In the genomic region with DNA sequence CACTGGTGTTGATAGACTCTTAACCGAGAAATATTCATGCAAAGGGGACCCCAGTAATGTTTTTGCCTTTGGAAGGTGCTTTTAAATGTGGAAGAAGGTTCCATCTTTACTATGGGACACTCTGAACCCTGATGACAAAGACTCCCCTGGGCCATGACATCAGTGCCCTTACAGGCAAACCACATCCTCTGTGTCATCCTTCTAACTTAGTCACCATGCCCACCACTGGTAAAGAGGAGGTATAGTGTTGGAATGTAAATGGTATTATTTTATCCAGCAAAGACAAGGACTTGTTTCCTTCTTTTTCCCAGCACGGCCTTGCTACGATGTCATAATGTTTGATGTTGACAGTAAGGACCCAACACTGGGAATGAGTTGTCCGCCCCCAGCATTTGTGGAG, we compare ENCODE assay signal across 1 cellular context.
TF ChIP-seq lines count a peak whose summit lies in the region.

No MANE protein-coding gene starts in this region.

TF ChIP-seq in K562, 482 proteins besides CTCF, POLR2A, EP300 and RAD21 (continued from another document):
- TF ChIP-seq CREM (IDR thresholded peaks at IDR 0.05; ENCODE audit: low read depth) (peak; percentile 51; the same call in 1 of the 2 replicates), RBM39 (optimal IDR thresholded peaks at IDR 0.05; ENCODE audit: low read depth, low read length) (no peak), ZNF175 (CRISPR knock-in tag; IDR thresholded peaks at IDR 0.05; ENCODE audit: low read depth) (0 out of 2 replicates have a peak, but pooled peaks have one; percentile 62), CHD1 (IDR thresholded peaks at IDR 0.05; ENCODE audit: low read length) (no peak), TAF1 (IDR thresholded peaks at IDR 0.05; ENCODE audit: control insufficient read depth, extremely low read depth, insufficient read depth, low read length, severe bottlenecking) (no peak), TEAD2 (tag; IDR thresholded peaks at IDR 0.05) (no peak), CHD4 (IDR thresholded peaks at IDR 0.05; ENCODE audit: insufficient read depth, insufficient replicate concordance, low read depth, low read length, poor library complexity, severe bottlenecking) (no peak), FOXA1 (IDR thresholded peaks at IDR 0.05; ENCODE audit: borderline replicate concordance) (no peak), NFIC (IDR thresholded peaks at IDR 0.05) (no peak), TEAD1 (CRISPR knock-in tag; IDR thresholded peaks at IDR 0.05) (no peak), NR2C1 (IDR thresholded peaks at IDR 0.05) (no peak), NR2C1 (tag; IDR thresholded peaks at IDR 0.05) (peak; percentile 63; the same call in 1 of the 2 replicates), ZNF444 (CRISPR knock-in tag; IDR thresholded peaks at IDR 0.05) (no peak), MAFG (tag; conservative IDR thresholded peaks at IDR 0.05) (no peak), SMC3 (conservative IDR thresholded peaks at IDR 0.05; ENCODE audit: insufficient read depth, low read depth, low read length) (no peak)
- TF ChIP-seq, protein P1, sequence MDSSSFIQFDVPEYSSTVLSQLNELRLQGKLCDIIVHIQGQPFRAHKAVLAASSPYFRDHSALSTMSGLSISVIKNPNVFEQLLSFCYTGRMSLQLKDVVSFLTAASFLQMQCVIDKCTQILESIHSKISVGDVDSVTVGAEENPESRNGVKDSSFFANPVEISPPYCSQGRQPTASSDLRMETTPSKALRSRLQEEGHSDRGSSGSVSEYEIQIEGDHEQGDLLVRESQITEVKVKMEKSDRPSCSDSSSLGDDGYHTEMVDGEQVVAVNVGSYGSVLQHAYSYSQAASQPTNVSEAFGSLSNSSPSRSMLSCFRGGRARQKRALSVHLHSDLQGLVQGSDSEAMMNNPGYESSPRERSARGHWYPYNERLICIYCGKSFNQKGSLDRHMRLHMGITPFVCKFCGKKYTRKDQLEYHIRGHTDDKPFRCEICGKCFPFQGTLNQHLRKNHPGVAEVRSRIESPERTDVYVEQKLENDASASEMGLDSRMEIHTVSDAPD (CRISPR knock-in tag; IDR thresholded peaks at IDR 0.05) = no peak
- TF ChIP-seq, protein P2, sequence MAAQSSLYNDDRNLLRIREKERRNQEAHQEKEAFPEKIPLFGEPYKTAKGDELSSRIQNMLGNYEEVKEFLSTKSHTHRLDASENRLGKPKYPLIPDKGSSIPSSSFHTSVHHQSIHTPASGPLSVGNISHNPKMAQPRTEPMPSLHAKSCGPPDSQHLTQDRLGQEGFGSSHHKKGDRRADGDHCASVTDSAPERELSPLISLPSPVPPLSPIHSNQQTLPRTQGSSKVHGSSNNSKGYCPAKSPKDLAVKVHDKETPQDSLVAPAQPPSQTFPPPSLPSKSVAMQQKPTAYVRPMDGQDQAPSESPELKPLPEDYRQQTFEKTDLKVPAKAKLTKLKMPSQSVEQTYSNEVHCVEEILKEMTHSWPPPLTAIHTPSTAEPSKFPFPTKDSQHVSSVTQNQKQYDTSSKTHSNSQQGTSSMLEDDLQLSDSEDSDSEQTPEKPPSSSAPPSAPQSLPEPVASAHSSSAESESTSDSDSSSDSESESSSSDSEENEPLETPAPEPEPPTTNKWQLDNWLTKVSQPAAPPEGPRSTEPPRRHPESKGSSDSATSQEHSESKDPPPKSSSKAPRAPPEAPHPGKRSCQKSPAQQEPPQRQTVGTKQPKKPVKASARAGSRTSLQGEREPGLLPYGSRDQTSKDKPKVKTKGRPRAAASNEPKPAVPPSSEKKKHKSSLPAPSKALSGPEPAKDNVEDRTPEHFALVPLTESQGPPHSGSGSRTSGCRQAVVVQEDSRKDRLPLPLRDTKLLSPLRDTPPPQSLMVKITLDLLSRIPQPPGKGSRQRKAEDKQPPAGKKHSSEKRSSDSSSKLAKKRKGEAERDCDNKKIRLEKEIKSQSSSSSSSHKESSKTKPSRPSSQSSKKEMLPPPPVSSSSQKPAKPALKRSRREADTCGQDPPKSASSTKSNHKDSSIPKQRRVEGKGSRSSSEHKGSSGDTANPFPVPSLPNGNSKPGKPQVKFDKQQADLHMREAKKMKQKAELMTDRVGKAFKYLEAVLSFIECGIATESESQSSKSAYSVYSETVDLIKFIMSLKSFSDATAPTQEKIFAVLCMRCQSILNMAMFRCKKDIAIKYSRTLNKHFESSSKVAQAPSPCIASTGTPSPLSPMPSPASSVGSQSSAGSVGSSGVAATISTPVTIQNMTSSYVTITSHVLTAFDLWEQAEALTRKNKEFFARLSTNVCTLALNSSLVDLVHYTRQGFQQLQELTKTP (IDR thresholded peaks at IDR 0.05; ENCODE audit: low read depth in 1 of 2, partially characterized antibody in 2 of 2) = no peak
- TF ChIP-seq, protein P3, sequence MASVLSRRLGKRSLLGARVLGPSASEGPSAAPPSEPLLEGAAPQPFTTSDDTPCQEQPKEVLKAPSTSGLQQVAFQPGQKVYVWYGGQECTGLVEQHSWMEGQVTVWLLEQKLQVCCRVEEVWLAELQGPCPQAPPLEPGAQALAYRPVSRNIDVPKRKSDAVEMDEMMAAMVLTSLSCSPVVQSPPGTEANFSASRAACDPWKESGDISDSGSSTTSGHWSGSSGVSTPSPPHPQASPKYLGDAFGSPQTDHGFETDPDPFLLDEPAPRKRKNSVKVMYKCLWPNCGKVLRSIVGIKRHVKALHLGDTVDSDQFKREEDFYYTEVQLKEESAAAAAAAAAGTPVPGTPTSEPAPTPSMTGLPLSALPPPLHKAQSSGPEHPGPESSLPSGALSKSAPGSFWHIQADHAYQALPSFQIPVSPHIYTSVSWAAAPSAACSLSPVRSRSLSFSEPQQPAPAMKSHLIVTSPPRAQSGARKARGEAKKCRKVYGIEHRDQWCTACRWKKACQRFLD (CRISPR knock-in tag; IDR thresholded peaks at IDR 0.05) = 0 out of 2 replicates have a peak, but pooled peaks have one; percentile 20
TF ChIP-seq in K562: peak in this region for 14.
